19 cellular contexts compared by ENCODE assay signal in genomic region chr10:120806081-120806480, GRCh38. TPM values are rescaled to one million over a fixed set of nuclear protein-coding genes. Genes with fewer than 3 reads are reported as not detected.
DNase-seq lines count a peak whose midpoint lies in the region; ATAC-seq and TF ChIP-seq lines count a peak whose summit lies in the region.
"Had no signal": no experiment of that assay in that cellular context is flagged by ENCODE, and none has a peak within 500 bp of the region (broad histone marks: within the 10 kb centered on the region; RNA-seq: fewer than 3 reads in every experiment).

No MANE protein-coding gene starts in this region.

- no peaks in the 10 kb centered on the region for H3K27me3 ChIP-seq in esophagus squamous epithelium

- no peak overlapping the region for H3K4me3 ChIP-seq in esophagus squamous epithelium
- H3K4me3 ChIP-seq: A549, GM23248 had no signal

- intact Hi-C loops in head of caudate nucleus (cut with DNase I), result no loop called here
- intact Hi-C loops in esophagus squamous epithelium (cut with DNase I), result no loop called here

- ATAC-seq in GM21367 (IDR thresholded peaks at IDR 0.05; ENCODE audit: unreplicated experiment), result no peak
- ATAC-seq: A549, HCT116 had no signal

- H3K9me3 ChIP-seq in esophagus squamous epithelium, result no peaks in the 10 kb centered on the region
- H3K9me3 ChIP-seq: A549, Caco-2 had no signal

- H3K36me3 ChIP-seq in esophagus squamous epithelium, result no peaks in the 10 kb centered on the region

- H3K4me1 ChIP-seq in esophagus squamous epithelium, result no peaks in the 10 kb centered on the region
- H3K4me1 ChIP-seq: A549, Caco-2 had no signal

- no peak overlapping the region for H3K27ac ChIP-seq in esophagus squamous epithelium
- H3K27ac ChIP-seq: A549, GM23248 had no signal

- no peak for TF ChIP-seq POLR2A in esophagus squamous epithelium (IDR thresholded peaks at IDR 0.05)

- TF ChIP-seq CTCF in esophagus squamous epithelium (IDR thresholded peaks at IDR 0.05), result no peak

- DNase-seq in Ammon's horn (ENCODE audit: low spot score) (peak; percentile 17), head of caudate nucleus (peak in 24 of 42 donors; percentile 6 to 75 (median 34)), pons (ENCODE audit: low spot score) (peak; percentile 64), COLO829 (ENCODE audit: low spot score) (no peak), esophagus squamous epithelium (lab: John Stamatoyannopoulos, UW) (no peak)
- DNase-seq: 8988T; ACHN; AML-193; C1 segment of cervical spinal cord; Caco-2; CD4-positive, alpha-beta memory T cell; DMS53; DMS79 treated with DMSO at 0.1 percent for 48 hours; GF-D8; GM23248; H9 had no signal

- 88 to 90% methylated on average over 1 of the region's 2 CpGs for WGBS in esophagus squamous epithelium, 2 donors

RNA-seq across cellular contexts. Expression of gene WDR11, which starts 45.1 kb away (rescaled TPM):
- total RNA-seq in esophagus squamous epithelium, result 10 to 100 TPM; 21.9 to 50.7 (median 39.2) TPM

Comparison
In these comparisons a context has a peak if more than half of its experiments do, and no peak if none do; other contexts are left out.
1. DNase-seq: peak in Ammon's horn (single experiment), head of caudate nucleus (24 of 42) and pons (single experiment); none in COLO829 (single experiment) and esophagus squamous epithelium (single experiment).